Comparison of ENCODE assay signal across 2 cellular contexts in the genomic region with DNA sequence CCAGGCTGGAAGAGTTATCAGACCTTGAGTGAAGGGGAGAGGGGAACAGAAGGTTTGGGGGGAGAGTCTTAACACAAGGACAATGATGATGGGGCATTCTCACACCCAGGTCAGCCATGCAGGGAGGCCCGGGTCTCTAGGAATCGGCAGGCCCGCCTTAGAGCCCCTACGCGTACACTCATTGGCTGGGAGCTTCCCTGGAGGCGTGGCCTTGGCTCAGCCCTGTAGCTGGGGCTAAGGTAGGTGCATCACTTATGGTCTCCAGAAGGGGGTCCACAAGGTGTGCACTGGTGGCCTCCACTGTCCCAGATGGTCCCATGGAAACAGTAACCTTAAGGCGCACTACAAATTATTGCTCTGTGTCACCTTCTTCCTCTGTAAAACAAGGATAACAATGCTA.
TF ChIP-seq lines count a peak whose summit lies in the region.

No MANE protein-coding gene starts in this region.

TF ChIP-seq in GM23338, 12 proteins besides CTCF, POLR2A, EP300 and RAD21:
- TF ChIP-seq ZNF331 (CRISPR knock-in tag; IDR thresholded peaks at IDR 0.05; ENCODE audit: low read depth): no peak
- no peak for TF ChIP-seq JUNB (IDR thresholded peaks at IDR 0.05; ENCODE audit: unreplicated experiment)
- TF ChIP-seq, protein P1, sequence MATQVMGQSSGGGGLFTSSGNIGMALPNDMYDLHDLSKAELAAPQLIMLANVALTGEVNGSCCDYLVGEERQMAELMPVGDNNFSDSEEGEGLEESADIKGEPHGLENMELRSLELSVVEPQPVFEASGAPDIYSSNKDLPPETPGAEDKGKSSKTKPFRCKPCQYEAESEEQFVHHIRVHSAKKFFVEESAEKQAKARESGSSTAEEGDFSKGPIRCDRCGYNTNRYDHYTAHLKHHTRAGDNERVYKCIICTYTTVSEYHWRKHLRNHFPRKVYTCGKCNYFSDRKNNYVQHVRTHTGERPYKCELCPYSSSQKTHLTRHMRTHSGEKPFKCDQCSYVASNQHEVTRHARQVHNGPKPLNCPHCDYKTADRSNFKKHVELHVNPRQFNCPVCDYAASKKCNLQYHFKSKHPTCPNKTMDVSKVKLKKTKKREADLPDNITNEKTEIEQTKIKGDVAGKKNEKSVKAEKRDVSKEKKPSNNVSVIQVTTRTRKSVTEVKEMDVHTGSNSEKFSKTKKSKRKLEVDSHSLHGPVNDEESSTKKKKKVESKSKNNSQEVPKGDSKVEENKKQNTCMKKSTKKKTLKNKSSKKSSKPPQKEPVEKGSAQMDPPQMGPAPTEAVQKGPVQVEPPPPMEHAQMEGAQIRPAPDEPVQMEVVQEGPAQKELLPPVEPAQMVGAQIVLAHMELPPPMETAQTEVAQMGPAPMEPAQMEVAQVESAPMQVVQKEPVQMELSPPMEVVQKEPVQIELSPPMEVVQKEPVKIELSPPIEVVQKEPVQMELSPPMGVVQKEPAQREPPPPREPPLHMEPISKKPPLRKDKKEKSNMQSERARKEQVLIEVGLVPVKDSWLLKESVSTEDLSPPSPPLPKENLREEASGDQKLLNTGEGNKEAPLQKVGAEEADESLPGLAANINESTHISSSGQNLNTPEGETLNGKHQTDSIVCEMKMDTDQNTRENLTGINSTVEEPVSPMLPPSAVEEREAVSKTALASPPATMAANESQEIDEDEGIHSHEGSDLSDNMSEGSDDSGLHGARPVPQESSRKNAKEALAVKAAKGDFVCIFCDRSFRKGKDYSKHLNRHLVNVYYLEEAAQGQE (IDR thresholded peaks at IDR 0.05; ENCODE audit: unreplicated experiment): no peak
- no peak for TF ChIP-seq STAT1 (IDR thresholded peaks at IDR 0.05; ENCODE audit: unreplicated experiment)
- TF ChIP-seq EZH2 (IDR thresholded peaks at IDR 0.05; ENCODE audit: low read depth, unreplicated experiment): no peak
- TF ChIP-seq POLR2AphosphoS5 (IDR thresholded peaks at IDR 0.05; ENCODE audit: low read depth): no peak

TF ChIP-seq in HCT116, 20 proteins besides CTCF, POLR2A, EP300 and RAD21:
- TF ChIP-seq CBX3 (IDR thresholded peaks at IDR 0.05; ENCODE audit: low read depth) (no peak), FOSL1 (IDR thresholded peaks at IDR 0.05; ENCODE audit: low read depth) (no peak), ZNF274 (IDR thresholded peaks at IDR 0.05; ENCODE audit: low read depth, low read length) (no peak), CEBPB (IDR thresholded peaks at IDR 0.05; ENCODE audit: low read depth) (no peak), EZH2 (IDR thresholded peaks at IDR 0.05) (no peak), YY1 (IDR thresholded peaks at IDR 0.05; ENCODE audit: extremely low read depth, insufficient replicate concordance, low read depth, low read length) (no peak), POLR2AphosphoS5 (IDR thresholded peaks at IDR 0.05; ENCODE audit: low read depth, low read length) (no peak), ZFX (IDR thresholded peaks at IDR 0.05) (no peak), JUND (IDR thresholded peaks at IDR 0.05) (no peak), SIN3A (IDR thresholded peaks at IDR 0.05; ENCODE audit: low read depth) (no peak), EGR1 (IDR thresholded peaks at IDR 0.05; ENCODE audit: low read depth) (no peak)
- TF ChIP-seq, protein P1 (IDR thresholded peaks at IDR 0.05; ENCODE audit: low read depth): no peak
- TF ChIP-seq, protein P2, sequence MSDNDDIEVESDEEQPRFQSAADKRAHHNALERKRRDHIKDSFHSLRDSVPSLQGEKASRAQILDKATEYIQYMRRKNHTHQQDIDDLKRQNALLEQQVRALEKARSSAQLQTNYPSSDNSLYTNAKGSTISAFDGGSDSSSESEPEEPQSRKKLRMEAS (IDR thresholded peaks at IDR 0.05): no peak
- TF ChIP-seq, protein P3, sequence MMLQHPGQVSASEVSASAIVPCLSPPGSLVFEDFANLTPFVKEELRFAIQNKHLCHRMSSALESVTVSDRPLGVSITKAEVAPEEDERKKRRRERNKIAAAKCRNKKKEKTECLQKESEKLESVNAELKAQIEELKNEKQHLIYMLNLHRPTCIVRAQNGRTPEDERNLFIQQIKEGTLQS (IDR thresholded peaks at IDR 0.05): no peak
